11 cellular contexts compared by ENCODE assay signal in the genomic region with DNA sequence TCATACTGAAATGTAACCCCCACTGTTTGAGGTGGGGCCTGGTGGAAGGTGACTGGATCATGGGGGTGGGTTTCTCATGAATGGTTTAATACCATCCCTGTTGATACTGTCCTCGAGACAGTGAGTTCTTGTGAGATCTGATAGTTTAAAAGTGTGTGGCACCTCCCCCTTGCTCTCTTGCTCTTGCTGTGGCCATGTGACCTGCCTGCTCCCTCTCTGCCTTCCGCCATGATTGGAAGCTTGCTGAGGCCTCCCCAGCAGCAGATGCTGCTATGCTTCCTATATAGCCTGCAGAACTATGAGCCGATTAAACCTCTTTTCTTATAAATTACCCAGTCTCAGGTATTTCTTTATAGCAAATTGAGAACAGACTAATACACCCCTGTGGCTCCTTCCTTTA. TPM values are rescaled to one million over a fixed set of nuclear protein-coding genes. Genes with fewer than 3 reads are reported as not detected.
DNase-seq lines count a peak whose midpoint lies in the region; ATAC-seq, FAIRE-seq and TF ChIP-seq lines count a peak whose summit lies in the region.
"Had no signal": no experiment of that assay in that cellular context is flagged by ENCODE, and none has a peak within 500 bp of the region (broad histone marks: within the 10 kb centered on the region; RNA-seq: fewer than 3 reads in every experiment).

No MANE protein-coding gene starts in this region.

- ATAC-seq in activated CD4-positive, alpha-beta T cell treated with anti-CD3 and anti-CD28 coated beads for 36 hours = no peak
- no peak for ATAC-seq in stimulated activated naive B cell treated with anti-CD40 and anti-IgM and Interleukin-4, amounts not matched to agents 10 μg/mL and 1 μg/mL and 100 μg/mL, for 72 hours (replicated peaks)
- ATAC-seq in omental fat pad (ENCODE audit: low FRiP score) = no peak

- intact Hi-C loops in activated CD4-positive, alpha-beta T cell treated with anti-CD3 and anti-CD28 coated beads for 36 hours (cut with DNase I, micrococcal nuclease) = loop anchor here in 1 of 2 experiments (10.0 kb wide), 1 partner anchor 327 kb away; the partner anchor contains the start of gene PLEKHH3
- intact Hi-C loops in ascending aorta (cut with DNase I) = loop anchor here (2.0 kb wide), 1 partner anchor 41 kb away; the partner anchor contains the start of gene STAT3

- TF ChIP-seq CTCF in ascending aorta (IDR thresholded peaks at IDR 0.05) (no peak), omental fat pad (IDR thresholded peaks at IDR 0.05) (no peak)

- peaks cover 57% of the 10 kb centered on the region for H3K4me1 Mint-ChIP-seq in activated CD4-positive, alpha-beta T cell treated with anti-CD3 and anti-CD28 coated beads for 36 hours
- peaks cover 28 to 45% of the 10 kb centered on the region in 2 donors for H3K4me1 Mint-ChIP-seq in immature natural killer cell
- peaks cover 16 to 31% of the 10 kb centered on the region in 2 donors for H3K4me1 Mint-ChIP-seq in stimulated activated naive B cell treated with anti-CD40 and anti-IgM and Interleukin-4, amounts not matched to agents 10 μg/mL and 1 μg/mL and 100 μg/mL, for 72 hours

- no peaks in the 10 kb centered on the region for H3K27me3 Mint-ChIP-seq in activated CD4-positive, alpha-beta T cell treated with anti-CD3 and anti-CD28 coated beads for 36 hours
- H3K27me3 Mint-ChIP-seq in immature natural killer cell (ENCODE audit: low read depth in 3 of 3) = peaks cover 0 to 3% (median 0%) of the 10 kb centered on the region in 3 donors
- no peaks in the 10 kb centered on the region for H3K27me3 Mint-ChIP-seq in stimulated activated naive B cell treated with anti-CD40 and anti-IgM and Interleukin-4, amounts not matched to agents 10 μg/mL and 1 μg/mL and 100 μg/mL, for 72 hours

- DNase-seq in activated CD4-positive, alpha-beta T cell treated with anti-CD3 and anti-CD28 coated beads for 36 hours = no peak
- DNase-seq in activated CD4-positive, alpha-beta T cell treated with anti-CD3 and anti-CD28 coated beads, Interleukin-2, amount 50 U/mL, for 48 hours = no peak
- DNase-seq in ascending aorta (ENCODE audit: low spot score in 2 of 2) (no peak), immature natural killer cell (no peak), NCI-H82 treated with DMSO at 0.1 percent for 48 hours (lab: John Stamatoyannopoulos, UW; ENCODE audit: unreplicated experiment) (no peak), RCC 7860 (ENCODE audit: low spot score) (no peak), omental fat pad (ENCODE audit: low spot score) (no peak)
- no peak for DNase-seq in stimulated activated naive B cell treated with anti-CD40 and anti-IgM and Interleukin-4, amounts not matched to agents 10 μg/mL and 1 μg/mL and 100 μg/mL, for 72 hours
- DNase-seq: activated effector memory CD4-positive, alpha-beta T cell treated with anti-CD3 and anti-CD28 coated beads, Interleukin-2, amount 50 U/mL, for 16 hours; effector CD8-positive, alpha-beta T cell; RPMI8226 had no signal

- H3K4me1 ChIP-seq in ascending aorta = peaks cover 13 to 37% of the 10 kb centered on the region in 2 donors

- CTCF ChIA-PET in activated CD4-positive, alpha-beta T cell treated with anti-CD3 and anti-CD28 coated beads for 36 hours (lab: Charles Lee) = no interaction called here

- H3K36me3 ChIP-seq in ascending aorta = peaks cover 39 to 48% of the 10 kb centered on the region in 2 donors

- H3K36me3 Mint-ChIP-seq in activated CD4-positive, alpha-beta T cell treated with anti-CD3 and anti-CD28 coated beads for 36 hours (ENCODE audit: low read depth) = peaks cover 74% of the 10 kb centered on the region
- peaks cover 15 to 33% (median 26%) of the 10 kb centered on the region in 3 donors for H3K36me3 Mint-ChIP-seq in immature natural killer cell
- peaks cover 31 to 38% of the 10 kb centered on the region in 2 donors for H3K36me3 Mint-ChIP-seq in stimulated activated naive B cell treated with anti-CD40 and anti-IgM and Interleukin-4, amounts not matched to agents 10 μg/mL and 1 μg/mL and 100 μg/mL, for 72 hours

- H3K27ac ChIP-seq in ascending aorta = peak overlapping the region; percentile 73 to 80

- H3K9me3 ChIP-seq in ascending aorta = no peaks in the 10 kb centered on the region

- no peaks in the 10 kb centered on the region for H3K27me3 ChIP-seq in ascending aorta

- peak overlapping the region; percentile 48 for H3K27ac Mint-ChIP-seq in activated CD4-positive, alpha-beta T cell treated with anti-CD3 and anti-CD28 coated beads for 36 hours
- H3K27ac Mint-ChIP-seq in immature natural killer cell = peak overlapping the region in 4 of 6 donors; percentile 0 to 39 (median 28)
- H3K27ac Mint-ChIP-seq in stimulated activated naive B cell treated with anti-CD40 and anti-IgM and Interleukin-4, amounts not matched to agents 10 μg/mL and 1 μg/mL and 100 μg/mL, for 72 hours = peak overlapping the region; percentile 78

- no peak overlapping the region for H3K4me3 ChIP-seq in ascending aorta

- no peaks in the 10 kb centered on the region for H3K9me3 Mint-ChIP-seq in activated CD4-positive, alpha-beta T cell treated with anti-CD3 and anti-CD28 coated beads for 36 hours (ENCODE audit: low read depth)
- H3K9me3 Mint-ChIP-seq in immature natural killer cell = no peaks in the 10 kb centered on the region
- no peaks in the 10 kb centered on the region for H3K9me3 Mint-ChIP-seq in stimulated activated naive B cell treated with anti-CD40 and anti-IgM and Interleukin-4, amounts not matched to agents 10 μg/mL and 1 μg/mL and 100 μg/mL, for 72 hours

- no peak for FAIRE-seq in RCC 7860 (lab: Jason Lieb, UNC)

- H3K4me3 Mint-ChIP-seq in activated CD4-positive, alpha-beta T cell treated with anti-CD3 and anti-CD28 coated beads for 36 hours = no peak overlapping the region
- H3K4me3 Mint-ChIP-seq in immature natural killer cell = no peak overlapping the region
- H3K4me3 Mint-ChIP-seq in stimulated activated naive B cell treated with anti-CD40 and anti-IgM and Interleukin-4, amounts not matched to agents 10 μg/mL and 1 μg/mL and 100 μg/mL, for 72 hours = no peak overlapping the region

- POLR2A ChIA-PET in activated CD4-positive, alpha-beta T cell treated with anti-CD3 and anti-CD28 coated beads for 36 hours (lab: Charles Lee) = interaction anchor here (1.0 kb wide), 1 partner anchor 52 kb away, joined by 3 read pairs; no protein-coding TSS in a partner anchor

RNA-seq across cellular contexts. Expression of gene STAT3, which starts 40.6 kb away (rescaled TPM):
- total RNA-seq in activated CD4-positive, alpha-beta T cell treated with anti-CD3 and anti-CD28 coated beads for 36 hours = 100 to 1,000 TPM; 332 to 345 TPM
- total RNA-seq in ascending aorta = 181 TPM
- 100 to 1,000 TPM; 110 to 205 (median 127) TPM for polyA plus RNA-seq in immature natural killer cell
- total RNA-seq in omental fat pad = 100 to 1,000 TPM; 214 to 433 (median 280) TPM

RNA-seq across cellular contexts. Expression of gene STAT5A, which starts 59.3 kb away (rescaled TPM):
- 100 to 1,000 TPM; 178 to 203 TPM for total RNA-seq in activated CD4-positive, alpha-beta T cell treated with anti-CD3 and anti-CD28 coated beads for 36 hours
- total RNA-seq in ascending aorta (105 TPM), omental fat pad (100 to 1,000 TPM; 151 to 200 (median 171) TPM)
- 10 to 100 TPM; 33.2 to 62.9 (median 38.2) TPM for polyA plus RNA-seq in immature natural killer cell

Comparison
In these comparisons a context has a peak if more than half of its experiments do, and no peak if none do; other contexts are left out.
1. H3K27ac Mint-ChIP-seq: peak in every context shown above with its lines; median percentile 78 in stimulated activated naive B cell treated with anti-CD40 and anti-IgM and Interleukin-4, amounts not matched to agents 10 μg/mL and 1 μg/mL and 100 μg/mL, for 72 hours; 48 in activated CD4-positive, alpha-beta T cell treated with anti-CD3 and anti-CD28 coated beads for 36 hours; 28 in immature natural killer cell.